ENCODE assay signal across 9 cellular contexts in genomic region chr15:74788716-74789151, GRCh38. TPM values are rescaled to one million over a fixed set of nuclear protein-coding genes. Genes with fewer than 3 reads are reported as not detected.
DNase-seq lines count a peak whose midpoint lies in the region; ATAC-seq and TF ChIP-seq lines count a peak whose summit lies in the region.
"Had no signal": no experiment of that assay in that cellular context is flagged by ENCODE, and none has a peak within 500 bp of the region (broad histone marks: within the 10 kb centered on the region; RNA-seq: fewer than 3 reads in every experiment).

No MANE protein-coding gene starts in this region.

- 48 to 54% methylated on average over 8 of the region's 8 CpGs for WGBS in esophagus, 2 donors

- H3K27ac ChIP-seq in HCT116 (ENCODE audit: low read depth, low read length) (no peak overlapping the region; the same call in 1 of the 2 replicates), esophagus (ENCODE audit: low read depth in 2 of 2, low read length in 1 of 2) (peak overlapping the region; percentile 90 to 96)

- H3K4me2 ChIP-seq in HCT116 (ENCODE audit: low read length) = peak overlapping the region; percentile 2; the same call in 1 of the 2 replicates

- no peaks in the 10 kb centered on the region for H3K27me3 ChIP-seq in HCT116 (ENCODE audit: insufficient read depth, low read length)
- H3K27me3 ChIP-seq in esophagus (ENCODE audit: control insufficient read depth in 1 of 2, insufficient read depth in 2 of 2, low read length in 2 of 2) = no peaks in the 10 kb centered on the region

- BruUV-seq in HCT116 (replicated peaks; lab: Mats Ljungman, UMichigan) = no TSS peak

- H3K36me3 Mint-ChIP-seq in T-cell = peaks cover 14% of the 10 kb centered on the region
- no peaks in the 10 kb centered on the region for H3K36me3 Mint-ChIP-seq in type B pancreatic cell

- H3K4me1 Mint-ChIP-seq in T-cell (peaks cover 94 to 97% (median 95%) of the 10 kb centered on the region in 3 donors), type B pancreatic cell (ENCODE audit: unreplicated experiment) (peaks cover 60% of the 10 kb centered on the region)

- RAD21 ChIA-PET in HCT116 (lab: Charles Lee; ENCODE audit: low non-redundant PET in 1 of 2, low total read pairs in 2 of 2, uncharacterized antibody in 2 of 2, unreplicated experiment in 2 of 2) = no interaction called here

- peaks cover 97% of the 10 kb centered on the region for H3K79me2 ChIP-seq in HCT116 (ENCODE audit: insufficient read depth, low read length)

- TF ChIP-seq CTCF in HCT116 (IDR thresholded peaks at IDR 0.05 in 2 of 3, conservative IDR thresholded peaks at IDR 0.05 in 1 of 3; ENCODE audit: borderline replicate concordance in 1 of 3, insufficient read depth in 1 of 3, low read depth in 2 of 3, low read length in 2 of 3) (no peak), type B pancreatic cell (conservative IDR thresholded peaks at IDR 0.05) (no peak)

- H2AFZ ChIP-seq in HCT116 (ENCODE audit: low read depth, low read length, poor library complexity, severe bottlenecking) = no peak overlapping the region

- CTCF ChIA-PET in HCT116 (lab: Charles Lee) = interaction anchor here (1.0 to 2.7 kb wide), 6 partner anchors 8 to 20 kb away, joined by 3 to 12 read pairs (median 5); no protein-coding TSS in a partner anchor
- CTCF ChIA-PET in T-cell (lab: Charles Lee) = interaction anchor here (0.8 to 3.3 kb wide), 12 partner anchors 8 to 206 kb away, joined by 3 to 93 read pairs (median 8); partner anchors contain the start of gene SCAMP5 (in 1 of the 2)

- H3K36me3 ChIP-seq in HCT116 (ENCODE audit: control insufficient read depth in 1 of 2, insufficient read depth in 2 of 2, low read length in 2 of 2) (peaks cover 0 to 5% of the 10 kb centered on the region in 2 experiments; a peak in 3 of 4 replicates), esophagus (ENCODE audit: control insufficient read depth in 2 of 2, insufficient read depth in 2 of 2, low read length in 1 of 2) (peaks cover 0 to 7% of the 10 kb centered on the region in 2 donors)

- ATAC-seq in GM18502 (IDR thresholded peaks at IDR 0.05; ENCODE audit: poor library complexity, unreplicated experiment) (peak; percentile 29), HCT116 (no peak), T-cell (replicated peaks in 1 of 4) (peak; percentile 3 to 26 (median 11)), HG03469 (IDR thresholded peaks at IDR 0.05; ENCODE audit: unreplicated experiment) (no peak), HG03439 (IDR thresholded peaks at IDR 0.05; ENCODE audit: unreplicated experiment) (no peak)

- H3K27ac Mint-ChIP-seq in T-cell = peak overlapping the region; percentile 99 to 100
- H3K27ac Mint-ChIP-seq in type B pancreatic cell = peak overlapping the region; percentile 82

- intact Hi-C loops in HCT116 (cut with micrococcal nuclease) = loop anchor here (10.0 kb wide), 1 partner anchor 416 kb away; the partner anchor contains the start of gene C15orf39

- no peak for TF ChIP-seq POLR2A in HCT116 (IDR thresholded peaks at IDR 0.05; ENCODE audit: borderline replicate concordance, extremely low read depth, insufficient read depth, insufficient read length)

- H3K27me3 Mint-ChIP-seq in T-cell = no peaks in the 10 kb centered on the region
- no peaks in the 10 kb centered on the region for H3K27me3 Mint-ChIP-seq in type B pancreatic cell

- H3K9me3 Mint-ChIP-seq in T-cell (no peaks in the 10 kb centered on the region), type B pancreatic cell (no peaks in the 10 kb centered on the region)

- H4K20me1 ChIP-seq in HCT116 (ENCODE audit: insufficient read depth) = peaks cover 12% of the 10 kb centered on the region; the same call in 1 of the 2 replicates

- no peaks in the 10 kb centered on the region for H3K9me2 ChIP-seq in HCT116 (ENCODE audit: insufficient read depth)

- POLR2A ChIA-PET in HCT116 (lab: Charles Lee) (no interaction called here), T-cell (lab: Charles Lee) (interaction anchor here (0.5 to 1.9 kb wide), 3 partner anchors 8 to 657 kb away, joined by 3 to 15 read pairs (median 6); no protein-coding TSS in a partner anchor)

- no peak overlapping the region for H3K9ac ChIP-seq in HCT116 (ENCODE audit: low read length)

- no peak for TF ChIP-seq RAD21 in HCT116 (IDR thresholded peaks at IDR 0.05; ENCODE audit: low read depth)

- H3K4me1 ChIP-seq in HCT116 (ENCODE audit: control insufficient read depth in 1 of 2, insufficient read depth in 2 of 2, low read length in 2 of 2) = peaks cover 15 to 34% of the 10 kb centered on the region in 2 experiments
- peaks cover 43 to 60% of the 10 kb centered on the region in 2 donors for H3K4me1 ChIP-seq in esophagus (ENCODE audit: control insufficient read depth in 2 of 2, insufficient read depth in 2 of 2, low read length in 1 of 2)

- H3K4me3 Mint-ChIP-seq in T-cell (peak overlapping the region; percentile 84 to 93 (median 93)), type B pancreatic cell (peak overlapping the region; percentile 79)

- no peak overlapping the region for H3K4me3 ChIP-seq in HCT116 (replicated peaks in 1 of 2; ENCODE audit: low read depth in 1 of 2, low read length in 2 of 2)
- H3K4me3 ChIP-seq in esophagus (ENCODE audit: low read depth in 1 of 2, low read length in 2 of 2) = peak overlapping the region; percentile 45 to 51

- no peak for DNase-seq in HCT116 (ENCODE audit: low read depth, low spot score)
- DNase-seq in T-cell = peak in 30 of 34 experiments; percentile 33 to 65 (median 52)
- DNase-seq in type B pancreatic cell (ENCODE audit: extremely low spot score, unreplicated experiment) = no peak
- no peak for DNase-seq in NCI-H1092 treated with DMSO at 0.1 percent for 48 hours (lab: John Stamatoyannopoulos, UW)

- H3K9me3 ChIP-seq in HCT116 (ENCODE audit: control insufficient read depth in 1 of 2, insufficient read depth in 1 of 2, low read depth in 1 of 2, low read length in 2 of 2) = no peaks in the 10 kb centered on the region
- H3K9me3 ChIP-seq in esophagus (ENCODE audit: control insufficient read depth in 2 of 2, insufficient read depth in 1 of 2, low read depth in 1 of 2, low read length in 1 of 2) = no peaks in the 10 kb centered on the region

TF ChIP-seq in HCT116, 20 proteins besides CTCF, POLR2A, EP300 and RAD21:
- TF ChIP-seq SP1 (IDR thresholded peaks at IDR 0.05; ENCODE audit: low read depth) (no peak), MAX (IDR thresholded peaks at IDR 0.05) (no peak), SRF (IDR thresholded peaks at IDR 0.05; ENCODE audit: low read depth) (no peak), JUND (IDR thresholded peaks at IDR 0.05) (no peak), SIN3A (IDR thresholded peaks at IDR 0.05; ENCODE audit: low read depth) (no peak), EGR1 (IDR thresholded peaks at IDR 0.05; ENCODE audit: low read depth) (no peak), CEBPB (IDR thresholded peaks at IDR 0.05; ENCODE audit: low read depth) (no peak), EZH2phosphoT487 (IDR thresholded peaks at IDR 0.05; ENCODE audit: borderline replicate concordance) (no peak), FOSL1 (IDR thresholded peaks at IDR 0.05; ENCODE audit: low read depth) (no peak), ZFX (IDR thresholded peaks at IDR 0.05) (no peak), ZNF274 (IDR thresholded peaks at IDR 0.05; ENCODE audit: low read depth, low read length) (no peak), CBX3 (IDR thresholded peaks at IDR 0.05; ENCODE audit: low read depth) (no peak), ELF1 (IDR thresholded peaks at IDR 0.05; ENCODE audit: borderline replicate concordance, low read depth) (no peak), YY1 (IDR thresholded peaks at IDR 0.05; ENCODE audit: extremely low read depth, insufficient replicate concordance, low read depth, low read length) (no peak), EZH2 (IDR thresholded peaks at IDR 0.05) (no peak)

RNA-seq across cellular contexts. Expression of gene CSK, which starts 6.9 kb away (rescaled TPM):
- total RNA-seq in HCT116 (2021; ENCODE audit: unreplicated experiment) (72.2 TPM), T-cell (100 to 1,000 TPM; 198 to 296 (median 271) TPM), type B pancreatic cell (ENCODE audit: low replicate concordance) (77.4 and 102 TPM in 2 replicates)
- polyA plus RNA-seq in HCT116 (2012) = 56.2 and 62.3 TPM in 2 replicates
- polyA plus RNA-seq in esophagus = 10 to 100 TPM; 79.2 to 96.8 TPM

RNA-seq across cellular contexts. Expression of gene LMAN1L, which starts 23.9 kb away (rescaled TPM):
- total RNA-seq in HCT116 (2021; ENCODE audit: unreplicated experiment) = 0.17 TPM
- 0.01 and 0.06 TPM in 2 replicates for polyA plus RNA-seq in HCT116 (2012)
- 1 to 10 TPM in 1 of 5 donors, under 1 TPM in 4; 0.42 to 1.6 (median 0.44) TPM for total RNA-seq in T-cell
- under 1 TPM; 0.27 to 0.61 TPM for polyA plus RNA-seq in esophagus
- not detected in 2 replicates for total RNA-seq in type B pancreatic cell (ENCODE audit: low replicate concordance)
- total RNA-seq: NCI-H460 had no signal

RNA-seq across cellular contexts. Expression of gene CPLX3, which starts 37.7 kb away (rescaled TPM):
- not detected for total RNA-seq in HCT116 (2021; ENCODE audit: unreplicated experiment)
- polyA plus RNA-seq in HCT116 (2012) = not detected in 2 replicates
- total RNA-seq in T-cell = under 1 TPM in 3 of 5 donors, not detected in 2; 0.16 to 0.50 (median 0.26) TPM
- 1 to 10 TPM in 1 of 2 donors, under 1 TPM in 1; 0.48 to 1.2 TPM for polyA plus RNA-seq in esophagus
- not detected in 2 replicates for total RNA-seq in type B pancreatic cell (ENCODE audit: low replicate concordance)

RNA-seq across cellular contexts. Expression of gene CYP1A2, which starts 40.1 kb away (rescaled TPM):
- total RNA-seq in HCT116 (2021; ENCODE audit: unreplicated experiment) (not detected), T-cell (not detected), type B pancreatic cell (ENCODE audit: low replicate concordance) (1.6 TPM in 1 of 2 replicates, not detected in the other)
- not detected in 2 replicates for polyA plus RNA-seq in HCT116 (2012)
- under 1 TPM in 1 of 2 donors, not detected in 1; 0.06 TPM for polyA plus RNA-seq in esophagus
- total RNA-seq: NCI-H460 had no signal

RNA-seq across cellular contexts. Expression of gene ULK3, which starts 54.2 kb away (rescaled TPM):
- total RNA-seq in HCT116 (2021; ENCODE audit: unreplicated experiment) = 48.4 TPM
- polyA plus RNA-seq in HCT116 (2012) = 39.5 and 45.9 TPM in 2 replicates
- total RNA-seq in T-cell = 100 to 1,000 TPM in 3 of 5 donors, 10 to 100 TPM in 2; 53.4 to 112 (median 101) TPM
- polyA plus RNA-seq in esophagus = 100 to 1,000 TPM in 1 of 2 donors, 10 to 100 TPM in 1; 68.8 to 143 TPM
- 44.9 and 46.4 TPM in 2 replicates for total RNA-seq in type B pancreatic cell (ENCODE audit: low replicate concordance)

Comparison
In these comparisons a context has a peak if more than half of its experiments do, and no peak if none do; other contexts are left out.
1. ATAC-seq: peak in GM18502 (single experiment) and T-cell (4 of 4); none in HCT116 (single experiment), HG03469 (single experiment) and HG03439 (single experiment).
2. DNase-seq: peak in T-cell (30 of 34); none in HCT116 (single experiment), type B pancreatic cell (single experiment) and NCI-H1092 treated with DMSO at 0.1 percent for 48 hours (single experiment).
3. H3K4me3 ChIP-seq: peak in esophagus (2 of 2); none in HCT116 (0 of 2).